Comparison of ENCODE assay signal across 1 cellular context in genomic region chr1:218679391-218679790, GRCh38.
TF ChIP-seq lines count a peak whose summit lies in the region.

No MANE protein-coding gene starts in this region.

TF ChIP-seq in IMR-90, 13 proteins besides CTCF, POLR2A, EP300 and RAD21:
- TF ChIP-seq NFE2L2 (IDR thresholded peaks at IDR 0.05; ENCODE audit: low read depth, low read length): no peak
- TF ChIP-seq RFX5 (IDR thresholded peaks at IDR 0.05; ENCODE audit: low read depth, low read length): no peak
- no peak for TF ChIP-seq RCOR1 (IDR thresholded peaks at IDR 0.05; ENCODE audit: insufficient replicate concordance, low read length)
- TF ChIP-seq MAFK (IDR thresholded peaks at IDR 0.05; ENCODE audit: low read depth, low read length): no peak
- no peak for TF ChIP-seq CEBPB (IDR thresholded peaks at IDR 0.05; ENCODE audit: low read depth, low read length)
- TF ChIP-seq SMC3 (IDR thresholded peaks at IDR 0.05; ENCODE audit: low read depth, low read length): no peak
- no peak for TF ChIP-seq ELK1 (IDR thresholded peaks at IDR 0.05; ENCODE audit: borderline replicate concordance, low read depth, low read length)
- no peak for TF ChIP-seq BHLHE40 (IDR thresholded peaks at IDR 0.05; ENCODE audit: low read depth, low read length)
